ENCODE assay signal across 8 cellular contexts in genomic region chr12:10211975-10212622, GRCh38. TPM values are rescaled to one million over a fixed set of nuclear protein-coding genes. Genes with fewer than 3 reads are reported as not detected.
DNase-seq lines count a peak whose midpoint lies in the region; ATAC-seq and TF ChIP-seq lines count a peak whose summit lies in the region.

No MANE protein-coding gene starts in this region.

- 27 to 50% methylated on average over 17 to 38 of the region's 38 CpGs for WGBS in endodermal cell (ENCODE audit: insufficient coverage in 1 of 2, insufficient read length in 1 of 2), 2 experiments

- H3K9ac ChIP-seq in OCI-LY1 (ENCODE audit: low read length) (peak overlapping the region; percentile 94), endodermal cell (ENCODE audit: extremely low read depth, low read length, poor library complexity, severe bottlenecking) (peak overlapping the region; percentile 95)

- H3K4me1 ChIP-seq in OCI-LY1 (ENCODE audit: insufficient read depth, low read length, severe bottlenecking), result peaks cover 24% of the 10 kb centered on the region
- H3K4me1 ChIP-seq in endodermal cell (ENCODE audit: control insufficient read depth, insufficient read depth, low read length), result no peaks in the 10 kb centered on the region

- peak overlapping the region; percentile 100 for H3K27ac ChIP-seq in AG04450 (ENCODE audit: low read depth, low read length)
- peak overlapping the region; percentile 94 for H3K27ac ChIP-seq in OCI-LY1 (ENCODE audit: low read depth, low read length, poor library complexity, severe bottlenecking)
- peak overlapping the region; percentile 88 for H3K27ac ChIP-seq in endodermal cell (ENCODE audit: low read depth, low read length)

- H3K27me3 Mint-ChIP-seq in endodermal cell (ENCODE audit: insufficient read depth) (no peaks in the 10 kb centered on the region), memory B cell (peaks cover 9% of the 10 kb centered on the region)

- ATAC-seq in GM19328 (IDR thresholded peaks at IDR 0.05; ENCODE audit: unreplicated experiment), result peak; percentile 48
- ATAC-seq in memory B cell (ENCODE audit: low read depth), result peak; percentile 57

- H3K36me3 Mint-ChIP-seq in endodermal cell (ENCODE audit: low read depth) (peaks cover 19% of the 10 kb centered on the region), memory B cell (no peaks in the 10 kb centered on the region)

- H3K9me2 ChIP-seq in OCI-LY1 (ENCODE audit: low read depth, low read length), result no peaks in the 10 kb centered on the region

- H3K36me3 ChIP-seq in OCI-LY1 (ENCODE audit: insufficient read depth, low read length) (peaks cover 11% of the 10 kb centered on the region; the same call in 1 of the 2 replicates), endodermal cell (ENCODE audit: control insufficient read depth, insufficient read depth, low read length) (peaks cover 10% of the 10 kb centered on the region)

- no peaks in the 10 kb centered on the region; the same call in 1 of the 2 replicates for H3K9me3 ChIP-seq in AG04450 (ENCODE audit: control insufficient read depth, insufficient read depth, low read length)
- H3K9me3 ChIP-seq in OCI-LY1 (ENCODE audit: low read length), result no peaks in the 10 kb centered on the region
- H3K9me3 ChIP-seq in endodermal cell (ENCODE audit: control insufficient read depth, low read length), result peaks cover 9% of the 10 kb centered on the region

- peak overlapping the region; percentile 82 for H3K4me2 ChIP-seq in OCI-LY1 (ENCODE audit: low read length)

- peaks cover 28% of the 10 kb centered on the region for H3K79me2 ChIP-seq in OCI-LY1 (ENCODE audit: insufficient read depth, low read length)

- CTCF ChIA-PET in AG04450 (lab: Charles Lee), result interaction anchor here (4.4 kb wide), 1 partner anchor 60 kb away, joined by 36 read pairs; no protein-coding TSS in a partner anchor

- H3K27me3 ChIP-seq in AG04450 (ENCODE audit: control insufficient read depth, insufficient read depth, low read length) (no peaks in the 10 kb centered on the region), OCI-LY1 (ENCODE audit: insufficient read depth, low read length) (no peaks in the 10 kb centered on the region), endodermal cell (ENCODE audit: control insufficient read depth, insufficient read depth, low read length, poor library complexity, severe bottlenecking) (no peaks in the 10 kb centered on the region)

- POLR2A ChIA-PET in AG04450 (lab: Yijun Ruan, JAX), result interaction anchor here (0.7 to 2.9 kb wide), 8 partner anchors 10 to 152 kb away, joined by 3 to 24 read pairs (median 7); no protein-coding TSS in a partner anchor

- H3K9me3 Mint-ChIP-seq in endodermal cell (peaks cover 2% of the 10 kb centered on the region), memory B cell (no peaks in the 10 kb centered on the region)

- no peaks in the 10 kb centered on the region for H3F3A ChIP-seq in OCI-LY1 (ENCODE audit: insufficient read depth, low read length)

- TF ChIP-seq CTCF in AG04450 (IDR thresholded peaks at IDR 0.05; ENCODE audit: low read depth, low read length), result no peak
- no peak for TF ChIP-seq CTCF in OCI-LY1 (IDR thresholded peaks at IDR 0.05; ENCODE audit: low read length)
- no peak for TF ChIP-seq CTCF in endodermal cell (conservative IDR thresholded peaks at IDR 0.05)

- DNase-seq in AG04450 (ENCODE audit: low read depth, low spot score) (peak; percentile 99), HT-29 (ENCODE audit: low spot score) (peak; percentile 94), activated T-cell treated with anti-CD3 and anti-CD28 coated beads for 1 hour (ENCODE audit: low read depth) (peak; percentile 66), endodermal cell (peak; percentile 99), memory B cell (ENCODE audit: low spot score in 2 of 2) (peak; percentile 38 to 55)
- DNase-seq in stimulated activated CD4-positive, alpha-beta T cell treated with anti-CD3 and anti-CD28 coated beads, TNF-alpha, amount 100 ng/mL, for 48 hours (ENCODE audit: low read depth in 3 of 3), result peak; percentile 73 to 77 (median 74)

- H2AFZ ChIP-seq in OCI-LY1 (ENCODE audit: low read length), result no peak overlapping the region

- H3K4me3 Mint-ChIP-seq in endodermal cell (peak overlapping the region; percentile 90), memory B cell (peak overlapping the region; percentile 95)

- H4K20me1 ChIP-seq in OCI-LY1 (ENCODE audit: insufficient read depth, low read length), result no peaks in the 10 kb centered on the region

- peak overlapping the region; percentile 99 for H3K27ac Mint-ChIP-seq in endodermal cell
- H3K27ac Mint-ChIP-seq in memory B cell, result peak overlapping the region; percentile 72

- H3K4me3 ChIP-seq in AG04450 (ENCODE audit: low read depth, low read length), result peak overlapping the region; percentile 100
- H3K4me3 ChIP-seq in OCI-LY1 (ENCODE audit: low read depth, low read length, poor library complexity, severe bottlenecking), result peak overlapping the region; percentile 92
- peak overlapping the region; percentile 95 for H3K4me3 ChIP-seq in endodermal cell (ENCODE audit: low read length)

- peaks cover 19% of the 10 kb centered on the region for H3K4me1 Mint-ChIP-seq in endodermal cell
- H3K4me1 Mint-ChIP-seq in memory B cell, result peaks cover 12% of the 10 kb centered on the region

RNA-seq across cellular contexts. Expression of gene GABARAPL1, which starts 0.6 kb away (rescaled TPM):
- polyA plus RNA-seq in AG04450 (2011; rRNA removed), result 181 and 196 TPM in 2 replicates
- polyA minus RNA-seq in AG04450 (2011; rRNA and poly(A)+ RNA removed), result 108 and 117 TPM in 2 replicates
- 7.9 and 17.4 TPM in 2 replicates for total RNA-seq in HT-29 (2014; rRNA removed; shearing (Covaris generic))
- 100 to 1,000 TPM; 135 to 191 TPM for total RNA-seq in endodermal cell
- 61.9 TPM for polyA plus RNA-seq in endodermal cell (2013, experiment 1 of 2)
- polyA plus RNA-seq in endodermal cell (2013, experiment 2 of 2), result 71.4 TPM

RNA-seq across cellular contexts. Expression of gene TMEM52B, which starts 33.3 kb away (rescaled TPM):
- 7.2 and 8.3 TPM in 2 replicates for polyA plus RNA-seq in AG04450 (2011; rRNA removed)
- 3.6 and 10.0 TPM in 2 replicates for polyA minus RNA-seq in AG04450 (2011; rRNA and poly(A)+ RNA removed)
- not detected in 2 replicates for total RNA-seq in HT-29 (2014; rRNA removed; shearing (Covaris generic))
- total RNA-seq in endodermal cell, result not detected
- polyA plus RNA-seq in endodermal cell (2013, experiment 1 of 2), result not detected
- not detected for polyA plus RNA-seq in endodermal cell (2013, experiment 2 of 2)

RNA-seq across cellular contexts. Expression of gene OLR1, which starts 40.2 kb away (rescaled TPM):
- 13.0 and 15.3 TPM in 2 replicates for polyA plus RNA-seq in AG04450 (2011; rRNA removed)
- polyA minus RNA-seq in AG04450 (2011; rRNA and poly(A)+ RNA removed), result 3.4 and 6.0 TPM in 2 replicates
- not detected in 2 replicates for total RNA-seq in HT-29 (2014; rRNA removed; shearing (Covaris generic))
- under 1 TPM in 1 of 2 donors, not detected in 1; 0.22 TPM for total RNA-seq in endodermal cell
- polyA plus RNA-seq in endodermal cell (2013, experiment 1 of 2), result 0.11 TPM
- polyA plus RNA-seq in endodermal cell (2013, experiment 2 of 2), result 0.58 TPM

Comparison
In these comparisons a context has a peak if more than half of its experiments do, and no peak if none do; other contexts are left out.
1. Peak in every context shown above with its lines: DNase-seq, ATAC-seq, H3K4me3 ChIP-seq and H3K27ac ChIP-seq.
2. DNase-seq: peak in every context shown above with its lines; median percentile 99 in AG04450; 99 in endodermal cell; 94 in HT-29; 74 in stimulated activated CD4-positive, alpha-beta T cell treated with anti-CD3 and anti-CD28 coated beads, TNF-alpha, amount 100 ng/mL, for 48 hours; 66 in activated T-cell treated with anti-CD3 and anti-CD28 coated beads for 1 hour; 46 in memory B cell.